In the genomic region with DNA sequence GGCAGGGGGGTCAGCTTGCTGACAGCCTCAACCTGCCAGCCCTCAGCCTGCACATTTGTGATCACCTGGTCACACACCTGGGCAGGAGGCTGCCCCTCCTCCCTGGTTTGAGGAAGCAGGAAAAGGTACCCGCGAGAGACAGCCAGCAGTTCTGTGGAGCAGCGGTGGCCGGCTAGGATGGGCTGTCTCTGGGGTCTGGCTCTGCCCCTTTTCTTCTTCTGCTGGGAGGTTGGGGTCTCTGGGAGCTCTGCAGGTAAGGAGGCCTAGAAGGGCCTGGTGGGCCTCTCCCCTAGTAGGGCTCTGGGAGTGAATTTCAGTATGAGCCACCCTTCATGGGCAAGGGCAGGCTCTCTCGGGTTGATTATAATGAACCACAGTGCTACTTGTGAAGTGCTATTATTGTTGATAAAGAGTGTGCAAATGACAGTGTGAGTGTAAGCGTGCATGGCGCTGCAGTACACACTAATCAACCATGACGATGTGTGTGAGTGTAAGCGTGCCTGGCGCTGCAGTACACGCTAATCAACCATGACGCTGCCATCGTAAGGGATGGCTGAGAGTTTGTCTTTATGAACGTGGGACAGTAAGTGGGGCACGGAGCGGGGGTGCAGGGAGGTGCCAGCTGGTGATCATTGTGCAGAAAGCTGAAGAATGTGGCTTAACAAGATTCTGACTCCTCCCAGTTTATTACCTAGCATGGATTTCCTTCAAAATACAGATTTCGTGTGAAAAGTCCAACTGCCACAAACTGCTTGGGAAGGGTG, we compare ENCODE assay signal across 7 cellular contexts. TPM values are rescaled to one million over a fixed set of nuclear protein-coding genes. Genes with fewer than 3 reads are reported as not detected.
DNase-seq lines count a peak whose midpoint lies in the region; ATAC-seq and TF ChIP-seq lines count a peak whose summit lies in the region.
"Not testable (repeated sequence)": the region's sequence is repeated elsewhere in the genome, so short reads cannot be mapped to it uniquely, and the experiment has no call there.

A gene with protein sequence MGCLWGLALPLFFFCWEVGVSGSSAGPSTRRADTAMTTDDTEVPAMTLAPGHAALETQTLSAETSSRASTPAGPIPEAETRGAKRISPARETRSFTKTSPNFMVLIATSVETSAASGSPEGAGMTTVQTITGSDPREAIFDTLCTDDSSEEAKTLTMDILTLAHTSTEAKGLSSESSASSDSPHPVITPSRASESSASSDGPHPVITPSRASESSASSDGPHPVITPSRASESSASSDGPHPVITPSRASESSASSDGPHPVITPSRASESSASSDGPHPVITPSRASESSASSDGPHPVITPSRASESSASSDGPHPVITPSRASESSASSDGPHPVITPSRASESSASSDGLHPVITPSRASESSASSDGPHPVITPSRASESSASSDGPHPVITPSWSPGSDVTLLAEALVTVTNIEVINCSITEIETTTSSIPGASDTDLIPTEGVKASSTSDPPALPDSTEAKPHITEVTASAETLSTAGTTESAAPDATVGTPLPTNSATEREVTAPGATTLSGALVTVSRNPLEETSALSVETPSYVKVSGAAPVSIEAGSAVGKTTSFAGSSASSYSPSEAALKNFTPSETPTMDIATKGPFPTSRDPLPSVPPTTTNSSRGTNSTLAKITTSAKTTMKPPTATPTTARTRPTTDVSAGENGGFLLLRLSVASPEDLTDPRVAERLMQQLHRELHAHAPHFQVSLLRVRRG (plus strand): TSS at position 148 of the 764 bp plus-strand sequence. CDS start 30 bp downstream, at position 178.

- not testable (repeated sequence) for H3K9me3 ChIP-seq in body of pancreas; left lung; neuronal stem cell (replicated peaks in 1 of 2; ENCODE audit: control insufficient read depth in 2 of 2, insufficient read depth in 1 of 2, low read depth in 1 of 2, low read length in 2 of 2)

- not testable (repeated sequence) for H3K14ac ChIP-seq in neuronal stem cell (ENCODE audit: low read length)

- not testable (repeated sequence) for H3K27me3 Mint-ChIP-seq in stimulated activated naive B cell treated with anti-CD40 and anti-IgM and Interleukin-4, amounts not matched to agents 10 μg/mL and 1 μg/mL and 100 μg/mL, for 72 hours

- H2BK12ac ChIP-seq in neuronal stem cell (ENCODE audit: low read length), result not testable (repeated sequence)

- peak within 1 kb of the TSS; percentile 47 for H3K27ac Mint-ChIP-seq in stimulated activated naive B cell treated with anti-CD40 and anti-IgM and Interleukin-4, amounts not matched to agents 10 μg/mL and 1 μg/mL and 100 μg/mL, for 72 hours

- ATAC-seq in body of pancreas (peak; percentile 75), esophagus mucosa (peak; percentile 64), left lung (peak; percentile 87)
- ATAC-seq in stimulated activated naive B cell treated with anti-CD40 and anti-IgM and Interleukin-4, amounts not matched to agents 10 μg/mL and 1 μg/mL and 100 μg/mL, for 72 hours (replicated peaks), result peak in 1 of 2 donors; percentile 33

- not testable (repeated sequence) for H3K9ac ChIP-seq in neuronal stem cell (ENCODE audit: low read depth, low read length, poor library complexity)

- H3K27ac ChIP-seq in VCaP (peak within 1 kb of the TSS; percentile 26; the same call in 1 of the 2 replicates), body of pancreas (peak within 1 kb of the TSS in 3 of 4 donors; percentile 68 to 85 (median 83)), left lung (peak within 1 kb of the TSS in 1 of 2 donors; percentile 2)
- not testable (repeated sequence) for H3K27ac ChIP-seq in neuronal stem cell (replicated peaks; ENCODE audit: low read length)

- H3K4me3 ChIP-seq in body of pancreas, left lung: not testable (repeated sequence)
- H3K4me3 ChIP-seq in neuronal stem cell (ENCODE audit: low read length in 2 of 2), result peak within 1 kb of the TSS in 1 of 2 donors; percentile 2

- H2BK5ac ChIP-seq in neuronal stem cell (ENCODE audit: low read length), result not testable (repeated sequence)

- H3K9me3 Mint-ChIP-seq in stimulated activated naive B cell treated with anti-CD40 and anti-IgM and Interleukin-4, amounts not matched to agents 10 μg/mL and 1 μg/mL and 100 μg/mL, for 72 hours, result not testable (repeated sequence)

- H3K4ac ChIP-seq in neuronal stem cell (ENCODE audit: low read length), result not testable (repeated sequence)

- H3K4me2 ChIP-seq in neuronal stem cell (ENCODE audit: insufficient read depth, low read length, poor library complexity, severe bottlenecking), result not testable (repeated sequence)

- H3K23ac ChIP-seq in neuronal stem cell (ENCODE audit: low read depth, low read length, poor library complexity), result not testable (repeated sequence)

- H4K91ac ChIP-seq in neuronal stem cell (ENCODE audit: low read depth, low read length, poor library complexity), result not testable (repeated sequence)

- WGBS in body of pancreas, 2 donors, result 32 to 40% methylated on average over 1 to 15 of the region's 17 CpGs
- WGBS in neuronal stem cell (ENCODE audit: extremely low coverage in 2 of 2, insufficient read length in 2 of 2, insufficient replicate concordance in 1 of 2), 2 donors, result no CpG with 5 or more reads among the region's 17 CpGs

- peak; percentile 51 for DNase-seq in D341Med (ENCODE audit: low spot score)
- DNase-seq in body of pancreas, result peak in 3 of 4 donors; percentile 25 to 77 (median 72)
- DNase-seq in left lung, result peak; percentile 74 to 87
- not testable (repeated sequence) for DNase-seq in neuronal stem cell (ENCODE audit: low spot score); stimulated activated naive B cell treated with anti-CD40 and anti-IgM and Interleukin-4, amounts not matched to agents 10 μg/mL and 1 μg/mL and 100 μg/mL, for 72 hours

- peak within 1 kb of the TSS; percentile 83 for H3K18ac ChIP-seq in neuronal stem cell (ENCODE audit: low read length)

- not testable (repeated sequence) for H3K4me3 Mint-ChIP-seq in stimulated activated naive B cell treated with anti-CD40 and anti-IgM and Interleukin-4, amounts not matched to agents 10 μg/mL and 1 μg/mL and 100 μg/mL, for 72 hours

- H3K36me3 ChIP-seq in body of pancreas (replicated peaks in 1 of 2; ENCODE audit: insufficient read depth in 1 of 2, low read depth in 2 of 2); left lung; neuronal stem cell (replicated peaks in 1 of 2; ENCODE audit: control insufficient read depth in 2 of 2, insufficient read depth in 2 of 2, low read length in 2 of 2): not testable (repeated sequence)

- not testable (repeated sequence) for H2BK120ac ChIP-seq in neuronal stem cell (ENCODE audit: low read depth, low read length)

- H3K79me1 ChIP-seq in neuronal stem cell (ENCODE audit: low read depth, low read length), result not testable (repeated sequence)

- intact Hi-C loops in body of pancreas (cut with DNase I); left lung (cut with DNase I): not testable (repeated sequence)

- not testable (repeated sequence) for H3K36me3 Mint-ChIP-seq in stimulated activated naive B cell treated with anti-CD40 and anti-IgM and Interleukin-4, amounts not matched to agents 10 μg/mL and 1 μg/mL and 100 μg/mL, for 72 hours

- H3K4me1 Mint-ChIP-seq in stimulated activated naive B cell treated with anti-CD40 and anti-IgM and Interleukin-4, amounts not matched to agents 10 μg/mL and 1 μg/mL and 100 μg/mL, for 72 hours, result peaks cover 10 to 21% of the 10 kb centered on the region in 2 donors

- peak in 2 of 3 donors; percentile 38 to 60 for TF ChIP-seq POLR2A in body of pancreas (IDR thresholded peaks at IDR 0.05)

- not testable (repeated sequence) for H2AFZ ChIP-seq in neuronal stem cell (ENCODE audit: low read length)

- H3K4me1 ChIP-seq in body of pancreas, left lung: not testable (repeated sequence)
- peaks cover 3 to 16% of the 10 kb centered on the region in 2 donors for H3K4me1 ChIP-seq in neuronal stem cell (ENCODE audit: control insufficient read depth in 2 of 2, insufficient read depth in 1 of 2, low read depth in 1 of 2, low read length in 2 of 2)

- TF ChIP-seq CTCF in VCaP (conservative IDR thresholded peaks at IDR 0.05); body of pancreas (IDR thresholded peaks at IDR 0.05); left lung (IDR thresholded peaks at IDR 0.05): not testable (repeated sequence)

- H2AK5ac ChIP-seq in neuronal stem cell (ENCODE audit: low read depth, low read length), result peak within 1 kb of the TSS; percentile 40

- not testable (repeated sequence) for H2BK15ac ChIP-seq in neuronal stem cell (ENCODE audit: low read length)

- not testable (repeated sequence) for H3K27me3 ChIP-seq in body of pancreas, left lung
- H3K27me3 ChIP-seq in neuronal stem cell (ENCODE audit: control insufficient read depth in 3 of 3, insufficient read depth in 3 of 3, low read depth in 1 of 3, low read length in 3 of 3), result peaks cover 0 to 27% (median 0%) of the 10 kb centered on the region in 3 experiments

- H4K8ac ChIP-seq in neuronal stem cell (ENCODE audit: low read depth, low read length), result not testable (repeated sequence)

RNA-seq across cellular contexts. Expression of the gene that starts here (rescaled TPM):
- total RNA-seq in body of pancreas, result 10 to 100 TPM; 11.2 to 21.8 TPM
- total RNA-seq in esophagus mucosa, result 34.9 TPM
- total RNA-seq in left lung, result 10 to 100 TPM in 1 of 2 donors, 1 to 10 TPM in 1; 7.7 to 20.3 TPM
- 1.2 TPM for polyA plus RNA-seq in neuronal stem cell (2013, experiment 1 of 2)
- polyA plus RNA-seq in neuronal stem cell (2013, experiment 2 of 2), result 1.3 TPM
